18 cellular contexts compared by ENCODE assay signal in the genomic region with DNA sequence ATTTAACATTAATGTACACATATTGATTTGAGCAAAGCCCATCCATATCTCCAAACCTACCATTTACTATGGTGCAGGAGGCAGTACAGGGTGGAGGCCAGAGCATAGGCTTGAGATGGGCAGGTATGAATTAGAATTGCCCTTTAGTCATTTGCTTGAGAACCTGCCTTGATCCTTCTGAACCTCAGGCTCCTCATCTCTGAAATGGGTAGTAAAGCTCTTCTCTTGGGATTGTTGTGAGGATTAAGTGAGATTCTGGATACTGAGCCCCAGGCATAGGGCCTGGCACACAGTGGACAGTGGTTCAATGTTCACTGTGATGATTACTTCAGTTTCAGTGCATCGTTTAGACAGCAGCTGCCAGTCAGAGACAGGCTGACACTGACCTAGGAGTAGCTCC. TPM values are rescaled to one million over a fixed set of nuclear protein-coding genes. Genes with fewer than 3 reads are reported as not detected.
DNase-seq lines count a peak whose midpoint lies in the region; ATAC-seq, FAIRE-seq and TF ChIP-seq lines count a peak whose summit lies in the region.
"Had no signal": no experiment of that assay in that cellular context is flagged by ENCODE, and none has a peak within 500 bp of the region (broad histone marks: within the 10 kb centered on the region; RNA-seq: fewer than 3 reads in every experiment).

No MANE protein-coding gene starts in this region.

- H3K27ac ChIP-seq in CD4-positive, alpha-beta T cell (ENCODE audit: low read depth, low read length): no peak overlapping the region
- H3K27ac ChIP-seq in H1 (ENCODE audit: low read depth, low read length) (no peak overlapping the region), stomach smooth muscle (ENCODE audit: low read length) (peak overlapping the region; percentile 31)
- H3K27ac ChIP-seq: C4-2B had no signal

- H2BK15ac ChIP-seq in H1 (ENCODE audit: low read length): no peak overlapping the region

- H2BK12ac ChIP-seq in H1 (ENCODE audit: low read depth, low read length): peak overlapping the region; percentile 72

- FAIRE-seq in H1 (lab: Jason Lieb, UNC): no peak
- FAIRE-seq: A204.1 had no signal

- peaks cover 5% of the 10 kb centered on the region; the same call in 1 of the 2 replicates for H3K79me1 ChIP-seq in H1 (ENCODE audit: low read depth, low read length)

- H3K4me3 ChIP-seq in H1 (ENCODE audit: extremely low read depth in 1 of 4, insufficient read depth in 2 of 4, low read depth in 3 of 4, low read length in 4 of 4): no peak overlapping the region
- H3K4me3 ChIP-seq in stomach smooth muscle (ENCODE audit: low read length in 2 of 2): no peak overlapping the region
- H3K4me3 ChIP-seq: GM23338 had no signal

- no peak overlapping the region for H3K4me2 ChIP-seq in H1 (ENCODE audit: insufficient read depth in 1 of 2, low read depth in 2 of 2, low read length in 2 of 2)
- H3K4me2 ChIP-seq: GM23338 had no signal

- no peaks in the 10 kb centered on the region for H3K27me3 ChIP-seq in CD4-positive, alpha-beta T cell (ENCODE audit: control insufficient read depth, insufficient read depth, low read length)
- peaks cover 0 to 14% (median 12%) of the 10 kb centered on the region in 4 experiments; a peak in 5 of 7 replicates for H3K27me3 ChIP-seq in H1 (replicated peaks in 1 of 4; ENCODE audit: control insufficient read depth in 3 of 4, extremely low read depth in 1 of 4, insufficient read depth in 3 of 4, low read length in 3 of 4)
- no peaks in the 10 kb centered on the region for H3K27me3 ChIP-seq in stomach smooth muscle (ENCODE audit: control insufficient read depth in 1 of 2, insufficient read depth in 2 of 2, low read length in 2 of 2)

- CTCF ChIA-PET in CD4-positive, alpha-beta T cell (lab: Charles Lee): no interaction called here
- CTCF ChIA-PET in H1 (lab: Charles Lee; ENCODE audit: partially characterized antibody): interaction anchor here (0.6 to 5.8 kb wide), 13 partner anchors 11 to 224 kb away, joined by 3 to 99 read pairs (median 3); no protein-coding TSS in a partner anchor

- H3K36me3 Mint-ChIP-seq in CD4-positive, alpha-beta T cell (ENCODE audit: low read depth): no peaks in the 10 kb centered on the region
- no peaks in the 10 kb centered on the region for H3K36me3 Mint-ChIP-seq in T-helper 17 cell (ENCODE audit: low read depth)

- H3K79me2 ChIP-seq in H1 (ENCODE audit: control insufficient read depth in 1 of 2, insufficient read depth in 2 of 2, low read length in 2 of 2): peaks cover 0 to 50% of the 10 kb centered on the region in 2 experiments; a peak in 2 of 4 replicates

- H3K23me2 ChIP-seq in H1 (ENCODE audit: low read depth, low read length): peaks cover 7% of the 10 kb centered on the region; the same call in 1 of the 2 replicates

- no peak for TF ChIP-seq CTCF in CD4-positive, alpha-beta T cell (IDR thresholded peaks at IDR 0.05)
- TF ChIP-seq CTCF in H1 (IDR thresholded peaks at IDR 0.05; ENCODE audit: control extremely low read depth in 1 of 3, insufficient read depth in 1 of 3, low read depth in 1 of 3, low read length in 3 of 3): no peak

- no peak overlapping the region for H3K56ac ChIP-seq in H1 (replicated peaks; ENCODE audit: insufficient read length, low read depth, low read length)

- WGBS in H1 (ENCODE audit: extremely low coverage in 1 of 2, insufficient coverage in 1 of 2, insufficient read length in 1 of 2, insufficient replicate concordance in 2 of 2, low coverage in 1 of 2, low lambda C conversion rate in 2 of 2, missing lambda C conversion rate in 1 of 2), 2 experiments: 88% methylated on average over 1 of the region's 1 CpG; no CpG with 5 or more reads in 1 of the 2 experiments

- no peak overlapping the region for H2AFZ ChIP-seq in H1 (ENCODE audit: low read length)
- H2AFZ ChIP-seq: GM23338 had no signal

- no peak for TF ChIP-seq POLR2A in H1 (IDR thresholded peaks at IDR 0.05; ENCODE audit: control extremely low read depth in 1 of 2, low read depth in 2 of 2, low read length in 2 of 2)

- no peak overlapping the region for H3K4me3 Mint-ChIP-seq in CD4-positive, alpha-beta T cell
- no peak overlapping the region for H3K4me3 Mint-ChIP-seq in T-helper 17 cell
- H3K4me3 Mint-ChIP-seq: CD8-positive, alpha-beta T cell; GM23338 had no signal

- H3K9ac ChIP-seq in H1 (replicated peaks in 1 of 4; ENCODE audit: extremely low read depth in 1 of 4, low read depth in 3 of 4, low read length in 3 of 4) (no peak overlapping the region), stomach smooth muscle (ENCODE audit: low read length in 2 of 2) (no peak overlapping the region)

- no peak for TF ChIP-seq RAD21 in H1 (IDR thresholded peaks at IDR 0.05 in 1 of 2, conservative IDR thresholded peaks at IDR 0.05 in 1 of 2; ENCODE audit: low read depth in 2 of 2, low read length in 2 of 2)

- H3K14ac ChIP-seq in H1 (ENCODE audit: insufficient read length): no peak overlapping the region

- ATAC-seq in CD4-positive, alpha-beta T cell (ENCODE audit: poor library complexity): no peak
- ATAC-seq in T-helper 17 cell (no peak), HG03565 (IDR thresholded peaks at IDR 0.05; ENCODE audit: unreplicated experiment) (no peak), left ventricle myocardium superior (no peak)
- ATAC-seq: CD8-positive, alpha-beta T cell; GM23338; HCT116 had no signal

- peaks cover 1% of the 10 kb centered on the region for H3K9me3 Mint-ChIP-seq in CD4-positive, alpha-beta T cell
- H3K9me3 Mint-ChIP-seq: CD8-positive, alpha-beta T cell had no signal

- no peak overlapping the region for H2BK5ac ChIP-seq in H1 (ENCODE audit: low read depth, low read length)

- H3K4me1 ChIP-seq in H1 (replicated peaks in 1 of 4; ENCODE audit: control insufficient read depth in 3 of 4, insufficient read depth in 4 of 4, low read length in 3 of 4): peaks cover 0 to 18% (median 12%) of the 10 kb centered on the region in 4 experiments; a peak in 5 of 7 replicates
- H3K4me1 ChIP-seq in stomach smooth muscle (ENCODE audit: control insufficient read depth, insufficient read depth, low read length): peaks cover 43% of the 10 kb centered on the region

- peak overlapping the region; percentile 24 for H3K27ac Mint-ChIP-seq in CD4-positive, alpha-beta T cell
- H3K27ac Mint-ChIP-seq in T-helper 17 cell: peak overlapping the region; percentile 34
- H3K27ac Mint-ChIP-seq: CD8-positive, alpha-beta T cell had no signal

- no peak overlapping the region for H2BK20ac ChIP-seq in H1 (ENCODE audit: low read length)

- H2BK120ac ChIP-seq in H1 (replicated peaks; ENCODE audit: low read depth, low read length): no peak overlapping the region

- peaks cover 2 to 11% of the 10 kb centered on the region in 2 experiments for H4K20me1 ChIP-seq in H1 (replicated peaks in 1 of 2; ENCODE audit: control insufficient read depth in 1 of 2, insufficient read depth in 2 of 2, low read length in 2 of 2)

- no peak overlapping the region for H4K8ac ChIP-seq in H1 (ENCODE audit: extremely low read depth, insufficient read depth, low read length)

- H4K5ac ChIP-seq in H1 (ENCODE audit: insufficient read length, low read depth, low read length): no peak overlapping the region

- no peaks in the 10 kb centered on the region for H3K36me3 ChIP-seq in H1 (ENCODE audit: control insufficient read depth in 2 of 4, insufficient read depth in 4 of 4, low read length in 3 of 4)
- no peaks in the 10 kb centered on the region for H3K36me3 ChIP-seq in stomach smooth muscle (ENCODE audit: control insufficient read depth in 2 of 2, insufficient read depth in 2 of 2, low read length in 2 of 2)

- TF ChIP-seq EP300 in H1 (IDR thresholded peaks at IDR 0.05; ENCODE audit: borderline replicate concordance in 1 of 2, low read depth in 2 of 2, low read length in 2 of 2): no peak

- H4K91ac ChIP-seq in H1 (replicated peaks; ENCODE audit: insufficient read length, low read length): no peak overlapping the region

- intact Hi-C loops in CD4-positive, alpha-beta T cell (cut with DNase I, micrococcal nuclease): no loop called here
- intact Hi-C loops in left ventricle myocardium superior (cut with micrococcal nuclease): no loop called here

- no peak overlapping the region for H3K4ac ChIP-seq in H1 (replicated peaks; ENCODE audit: insufficient read length, low read depth, low read length)

- H3K18ac ChIP-seq in H1 (ENCODE audit: extremely low read depth, low read length): no peak overlapping the region

- H2AK5ac ChIP-seq in H1 (ENCODE audit: low read depth, low read length): 0 out of 2 replicates have a peak overlapping the region, but pooled peaks have one; percentile 59

- no peaks in the 10 kb centered on the region for H3K9me3 ChIP-seq in CD4-positive, alpha-beta T cell (ENCODE audit: control insufficient read depth, low read length)
- no peaks in the 10 kb centered on the region for H3K9me3 ChIP-seq in T-helper 17 cell (ENCODE audit: control insufficient read depth, low read length, poor library complexity, severe bottlenecking)
- H3K9me3 ChIP-seq in H1 (ENCODE audit: insufficient read depth in 2 of 2, low read depth in 1 of 2, low read length in 1 of 2): no peaks in the 10 kb centered on the region
- H3K9me3 ChIP-seq in stomach smooth muscle (ENCODE audit: control insufficient read depth in 2 of 2, low read length in 2 of 2): no peaks in the 10 kb centered on the region

- POLR2A ChIA-PET in CD4-positive, alpha-beta T cell (lab: Charles Lee): no interaction called here
- POLR2A ChIA-PET in H1 (lab: Charles Lee; ENCODE audit: partially characterized antibody): interaction anchor here (0.7 to 1.7 kb wide), 2 partner anchors 10 to 24 kb away, joined by 3 to 4 read pairs; no protein-coding TSS in a partner anchor

- H3K4me1 Mint-ChIP-seq in CD4-positive, alpha-beta T cell (ENCODE audit: low read depth): peaks cover 74% of the 10 kb centered on the region
- H3K4me1 Mint-ChIP-seq in T-helper 17 cell: peaks cover 34% of the 10 kb centered on the region

- no peaks in the 10 kb centered on the region for H3K27me3 Mint-ChIP-seq in CD4-positive, alpha-beta T cell
- no peaks in the 10 kb centered on the region for H3K27me3 Mint-ChIP-seq in T-helper 17 cell

- H3K23ac ChIP-seq in H1 (ENCODE audit: insufficient read length): no peak overlapping the region

- no peak for DNase-seq in CD4-positive, alpha-beta T cell
- no peak for DNase-seq in T-helper 17 cell
- DNase-seq in H1 (ENCODE audit: low read depth in 1 of 2, low spot score in 2 of 2): no peak
- no peak for DNase-seq in NCI-H1048 (lab: John Stamatoyannopoulos, UW)
- no peak for DNase-seq in left ventricle myocardium superior
- DNase-seq: AML-193; Calu3; CD8-positive, alpha-beta T cell; DMS79 treated with DMSO at 0.1 percent for 48 hours; GF-D8; H7; KBM-7 had no signal

RNA-seq across cellular contexts. Expression of a gene that starts 5.0 kb away (rescaled TPM):
- 10 to 100 TPM; 27.3 to 29.2 TPM for total RNA-seq in CD4-positive, alpha-beta T cell
- total RNA-seq in T-helper 17 cell (10 to 100 TPM; 36.6 to 45.7 TPM), left ventricle myocardium superior (3.7 TPM)
- 34.0 and 34.5 TPM in 2 replicates for total RNA-seq in H1 (2021; fragmentation: NEBNext Ultra II Directional; extraction: Animal tissue kit (Norgen Biotek cat#: 25700))
- polyA plus RNA-seq in H1 (2011; rRNA removed): 13.0 and 14.3 TPM in 2 replicates
- 8.8 TPM for polyA plus RNA-seq in H1 (2011; cell fraction: cytosol; rRNA removed)
- polyA plus RNA-seq in H1 (2011; cell fraction: nucleus; rRNA removed): 18.9 TPM
- 25.9 to 30.4 TPM (median 28.8 TPM) in 4 replicates for polyA plus RNA-seq in H1 (2012, experiment 1 of 2)
- 9.3 TPM for polyA plus RNA-seq in H1 (2012, experiment 2 of 2)
- polyA plus RNA-seq in H1 (2013, experiment 1 of 2): 32.2 TPM
- 31.1 TPM for polyA plus RNA-seq in H1 (2013, experiment 2 of 2)
- polyA minus RNA-seq in H1 (2011; rRNA and poly(A)+ RNA removed): 19.2 and 23.2 TPM in 2 replicates
- polyA minus RNA-seq in H1 (2011; cell fraction: cytosol; rRNA and poly(A)+ RNA removed): 16.1 TPM
- polyA minus RNA-seq in H1 (2011; cell fraction: nucleus; rRNA and poly(A)+ RNA removed): 54.9 TPM
